In the genomic region with DNA sequence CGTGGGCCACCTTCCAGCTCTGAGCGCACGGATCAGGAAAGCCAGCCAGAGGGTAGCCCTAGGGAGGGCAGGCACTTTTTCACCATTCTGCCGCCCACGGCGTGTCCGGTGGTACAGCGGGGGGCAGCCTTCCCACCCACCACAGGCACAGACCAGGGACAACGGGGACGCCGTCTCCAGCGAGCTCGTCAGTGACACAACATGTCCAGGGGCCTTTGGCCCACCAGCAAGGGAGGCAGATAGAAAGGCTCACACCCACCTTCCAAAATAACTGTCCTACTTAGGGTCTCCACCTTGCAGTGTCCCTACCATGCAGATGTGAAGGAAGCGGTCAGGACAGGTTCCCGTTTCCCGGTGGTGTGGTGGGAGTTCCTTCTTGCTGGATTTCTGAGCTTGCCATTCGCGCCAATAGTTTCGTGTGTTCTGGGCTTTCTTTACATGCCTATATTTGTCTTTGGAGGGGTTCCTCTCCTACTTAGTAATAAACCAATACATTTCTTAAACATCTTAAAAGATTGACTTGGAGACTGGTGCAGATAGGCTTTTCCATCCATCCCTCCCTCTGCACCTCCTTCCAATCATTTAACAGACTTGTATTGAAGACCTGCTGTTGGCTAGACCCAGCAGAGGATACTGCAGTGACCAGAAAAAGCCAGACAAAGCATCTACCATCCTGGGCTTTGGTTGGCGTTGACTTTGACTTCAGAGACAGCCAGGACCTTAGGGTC, we compare ENCODE assay signal across 7 cellular contexts. TPM values are rescaled to one million over a fixed set of nuclear protein-coding genes. Genes with fewer than 3 reads are reported as not detected.
DNase-seq lines count a peak whose midpoint lies in the region; ATAC-seq and TF ChIP-seq lines count a peak whose summit lies in the region.

No MANE protein-coding gene starts in this region.

- in situ Hi-C loops in IMR-90 (cut with MboI; ENCODE audit: low sequenced_read_pairs), result no loop called here

- ATAC-seq in GM19463 (IDR thresholded peaks at IDR 0.05; ENCODE audit: unreplicated experiment) (peak; percentile 1), IMR-90 (ENCODE audit: low read depth) (peak; percentile 10), lower lobe of right lung (peak in 1 of 2 donors; percentile 46), HG03571 (IDR thresholded peaks at IDR 0.05; ENCODE audit: unreplicated experiment) (no peak)

- peaks cover 6% of the 10 kb centered on the region for H3K36me3 ChIP-seq in IMR-90 (ENCODE audit: control insufficient read depth, insufficient read depth, low read length)
- no peaks in the 10 kb centered on the region for H3K36me3 ChIP-seq in breast epithelium
- no peaks in the 10 kb centered on the region for H3K36me3 ChIP-seq in lower lobe of right lung
- no peaks in the 10 kb centered on the region for H3K36me3 ChIP-seq in uterus

- H4K20me1 ChIP-seq in IMR-90 (ENCODE audit: insufficient read depth, low read length), result no peaks in the 10 kb centered on the region

- H3K27ac ChIP-seq in IMR-90 (ENCODE audit: insufficient read depth, low read length), result peak overlapping the region; percentile 99
- H3K27ac ChIP-seq in breast epithelium, result peak overlapping the region; percentile 91 to 96
- peak overlapping the region; percentile 93 for H3K27ac ChIP-seq in lower lobe of right lung
- H3K27ac ChIP-seq in uterus, result peak overlapping the region; percentile 80 to 92

- intact Hi-C loops in IMR-90 (cut with micrococcal nuclease), result no loop called here
- intact Hi-C loops in breast epithelium (cut with DNase I; ENCODE audit: low total_unique reads), result no loop called here
- intact Hi-C loops in lower lobe of right lung (cut with DNase I), result no loop called here
- intact Hi-C loops in uterus (cut with DNase I; ENCODE audit: low total_unique reads), result no loop called here

- TF ChIP-seq CTCF in IMR-90 (conservative IDR thresholded peaks at IDR 0.05; ENCODE audit: low read depth, low read length) (no peak), breast epithelium (IDR thresholded peaks at IDR 0.05) (no peak), lower lobe of right lung (IDR thresholded peaks at IDR 0.05) (no peak), uterus (IDR thresholded peaks at IDR 0.05) (no peak)

- dilution Hi-C loops in IMR-90 (cut with HindIII; ENCODE audit: low sequenced_read_pairs, unreplicated experiment), result no loop called here

- H3K4me3 ChIP-seq in IMR-90 (ENCODE audit: insufficient read depth, low read depth, low read length) (peak overlapping the region; percentile 96), breast epithelium (peak overlapping the region; percentile 82 to 93 (median 92)), lower lobe of right lung (peak overlapping the region; percentile 92), uterus (peak overlapping the region; percentile 53 to 61)

- peak overlapping the region; percentile 98 for H3K9ac ChIP-seq in IMR-90 (ENCODE audit: low read depth, low read length)

- H2AFZ ChIP-seq in IMR-90 (replicated peaks; ENCODE audit: low read length, poor library complexity), result peak overlapping the region; percentile 94

- POLR2A ChIA-PET in IMR-90 (lab: Charles Lee; ENCODE audit: unreplicated experiment), result interaction anchor here (0.5 kb wide), 2 partner anchors 22 to 301 kb away, joined by 3 to 4 read pairs; no protein-coding TSS in a partner anchor

- DNase-seq in IMR-90 (peak; percentile 15), breast epithelium (ENCODE audit: low spot score in 2 of 2) (no peak), lower lobe of right lung (no peak), uterus (no peak), retina (no peak)

- peak overlapping the region; percentile 100 for H3K4me2 ChIP-seq in IMR-90 (ENCODE audit: low read depth, low read length)

- H2BK20ac ChIP-seq in IMR-90 (ENCODE audit: low read depth, low read length), result 0 out of 2 replicates have a peak overlapping the region, but pooled peaks have one; percentile 24

- TF ChIP-seq RAD21 in IMR-90 (IDR thresholded peaks at IDR 0.05; ENCODE audit: low read length), result no peak

- peak overlapping the region; percentile 97 for H2BK5ac ChIP-seq in IMR-90 (ENCODE audit: low read depth, low read length, poor library complexity, severe bottlenecking)

- peak overlapping the region; percentile 95 for H4K91ac ChIP-seq in IMR-90 (ENCODE audit: insufficient read depth, low read depth, low read length)

- H3K4me1 ChIP-seq in IMR-90 (ENCODE audit: control insufficient read depth, insufficient read depth, low read length) (peaks cover 9% of the 10 kb centered on the region), breast epithelium (no peaks in the 10 kb centered on the region), lower lobe of right lung (peaks cover 27% of the 10 kb centered on the region), uterus (peaks cover 0 to 4% of the 10 kb centered on the region in 2 donors)

- peaks cover 8 to 25% of the 10 kb centered on the region in 2 experiments; a peak in 3 of 4 replicates for H3K79me1 ChIP-seq in IMR-90 (ENCODE audit: low read depth in 1 of 2, low read length in 2 of 2)

- peak overlapping the region; percentile 91 for H2AK5ac ChIP-seq in IMR-90 (ENCODE audit: low read depth, low read length)

- H3K9me3 ChIP-seq in IMR-90 (ENCODE audit: control insufficient read depth, insufficient read depth, low read length) (0 out of 2 replicates have a peak, but pooled peaks cover 4% of the 10 kb centered on the region), breast epithelium (peaks cover 0 to 8% of the 10 kb centered on the region in 2 donors), lower lobe of right lung (no peaks in the 10 kb centered on the region), uterus (peaks cover 0 to 5% of the 10 kb centered on the region in 2 donors)

- peak overlapping the region; percentile 12; the same call in 1 of the 3 replicates for H2BK15ac ChIP-seq in IMR-90 (ENCODE audit: low read depth, low read length)

- peaks cover 9% of the 10 kb centered on the region for H3K9me1 ChIP-seq in IMR-90 (ENCODE audit: insufficient read depth, low read length)

- TF ChIP-seq POLR2A in IMR-90 (IDR thresholded peaks at IDR 0.05; ENCODE audit: low read depth, low read length), result peak; percentile 48; the same call in 1 of the 2 replicates
- no peak for TF ChIP-seq POLR2A in breast epithelium (IDR thresholded peaks at IDR 0.05)
- TF ChIP-seq POLR2A in uterus (IDR thresholded peaks at IDR 0.05), result no peak

- H2AK9ac ChIP-seq in IMR-90 (replicated peaks; ENCODE audit: low read depth, low read length, poor library complexity), result peak overlapping the region; percentile 98

- H3K27me3 ChIP-seq in IMR-90 (ENCODE audit: control insufficient read depth, insufficient read depth, low read length), result no peaks in the 10 kb centered on the region
- no peaks in the 10 kb centered on the region for H3K27me3 ChIP-seq in breast epithelium
- H3K27me3 ChIP-seq in lower lobe of right lung (ENCODE audit: low read depth), result no peaks in the 10 kb centered on the region
- H3K27me3 ChIP-seq in uterus, result no peaks in the 10 kb centered on the region

- H3K18ac ChIP-seq in IMR-90 (ENCODE audit: low read depth, low read length), result peak overlapping the region; percentile 65

- WGBS in IMR-90 (ENCODE audit: extremely low coverage in 2 of 2, insufficient read length in 1 of 2), 2 experiments, result no CpG with 5 or more reads among the region's 20 CpGs

- H3K56ac ChIP-seq in IMR-90 (ENCODE audit: extremely low read depth, insufficient read depth, low read length), result peak overlapping the region; percentile 85

- CTCF ChIA-PET in IMR-90 (lab: Yijun Ruan, JAX), result no interaction called here

- no TSS peak for BruUV-seq in IMR-90 (replicated peaks; lab: Mats Ljungman, UMichigan)

- peak overlapping the region; percentile 93 for H3K23ac ChIP-seq in IMR-90 (ENCODE audit: low read depth, low read length)

- peak overlapping the region; percentile 85 for H4K5ac ChIP-seq in IMR-90 (ENCODE audit: low read depth, low read length)

- H3K14ac ChIP-seq in IMR-90 (replicated peaks; ENCODE audit: low read depth, low read length), result peak overlapping the region; percentile 96

- peak overlapping the region; percentile 66 for H2BK120ac ChIP-seq in IMR-90 (ENCODE audit: low read depth, low read length)

- peak overlapping the region; percentile 73 to 90 for H4K8ac ChIP-seq in IMR-90 (ENCODE audit: low read depth in 2 of 2, low read length in 2 of 2)

- peak overlapping the region; percentile 96 for H3K4ac ChIP-seq in IMR-90 (ENCODE audit: low read depth, low read length)

TF ChIP-seq in IMR-90, 13 proteins besides CTCF, POLR2A, EP300 and RAD21 (continues in another document):
- TF ChIP-seq NFE2L2 (IDR thresholded peaks at IDR 0.05; ENCODE audit: low read depth, low read length), result no peak
- TF ChIP-seq BHLHE40 (IDR thresholded peaks at IDR 0.05; ENCODE audit: low read depth, low read length), result no peak
- no peak for TF ChIP-seq MAFK (IDR thresholded peaks at IDR 0.05; ENCODE audit: low read depth, low read length)
- TF ChIP-seq CEBPB (IDR thresholded peaks at IDR 0.05; ENCODE audit: low read depth, low read length), result no peak
- TF ChIP-seq MAZ (IDR thresholded peaks at IDR 0.05; ENCODE audit: borderline replicate concordance, low read depth, low read length), result no peak
- no peak for TF ChIP-seq RCOR1 (IDR thresholded peaks at IDR 0.05; ENCODE audit: insufficient replicate concordance, low read length)
- no peak for TF ChIP-seq FOS (IDR thresholded peaks at IDR 0.05; ENCODE audit: low read depth, low read length)
- no peak for TF ChIP-seq CHD1 (IDR thresholded peaks at IDR 0.05; ENCODE audit: low read depth, low read length)
- no peak for TF ChIP-seq MXI1 (IDR thresholded peaks at IDR 0.05; ENCODE audit: borderline replicate concordance, low read depth, low read length)
- TF ChIP-seq, protein P1, sequence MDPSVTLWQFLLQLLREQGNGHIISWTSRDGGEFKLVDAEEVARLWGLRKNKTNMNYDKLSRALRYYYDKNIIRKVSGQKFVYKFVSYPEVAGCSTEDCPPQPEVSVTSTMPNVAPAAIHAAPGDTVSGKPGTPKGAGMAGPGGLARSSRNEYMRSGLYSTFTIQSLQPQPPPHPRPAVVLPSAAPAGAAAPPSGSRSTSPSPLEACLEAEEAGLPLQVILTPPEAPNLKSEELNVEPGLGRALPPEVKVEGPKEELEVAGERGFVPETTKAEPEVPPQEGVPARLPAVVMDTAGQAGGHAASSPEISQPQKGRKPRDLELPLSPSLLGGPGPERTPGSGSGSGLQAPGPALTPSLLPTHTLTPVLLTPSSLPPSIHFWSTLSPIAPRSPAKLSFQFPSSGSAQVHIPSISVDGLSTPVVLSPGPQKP (IDR thresholded peaks at IDR 0.05; ENCODE audit: borderline replicate concordance, low read depth, low read length), result no peak

RNA-seq across cellular contexts. Expression of a gene that starts 0.9 kb away (rescaled TPM):
- total RNA-seq in IMR-90 (2012; rRNA removed) (21.4 and 23.5 TPM in 2 replicates), breast epithelium (10 to 100 TPM; 11.2 to 18.7 (median 18.4) TPM), lower lobe of right lung (20.7 TPM), uterus (10 to 100 TPM in 2 of 4 donors, 1 to 10 TPM in 2; 4.9 to 40.5 (median 18.6) TPM)
- polyA plus RNA-seq in IMR-90 (2012; rRNA removed), result 37.3 and 39.6 TPM in 2 replicates
- polyA plus RNA-seq in IMR-90 (2012; cell fraction: cytosol; rRNA removed), result 29.3 and 37.4 TPM in 2 replicates
- 61.9 and 87.8 TPM in 2 replicates for polyA plus RNA-seq in IMR-90 (2012; cell fraction: nucleus; rRNA removed; ENCODE audit: low replicate concordance)
